Comparison of ENCODE assay signal across 1 cellular context in the genomic region with DNA sequence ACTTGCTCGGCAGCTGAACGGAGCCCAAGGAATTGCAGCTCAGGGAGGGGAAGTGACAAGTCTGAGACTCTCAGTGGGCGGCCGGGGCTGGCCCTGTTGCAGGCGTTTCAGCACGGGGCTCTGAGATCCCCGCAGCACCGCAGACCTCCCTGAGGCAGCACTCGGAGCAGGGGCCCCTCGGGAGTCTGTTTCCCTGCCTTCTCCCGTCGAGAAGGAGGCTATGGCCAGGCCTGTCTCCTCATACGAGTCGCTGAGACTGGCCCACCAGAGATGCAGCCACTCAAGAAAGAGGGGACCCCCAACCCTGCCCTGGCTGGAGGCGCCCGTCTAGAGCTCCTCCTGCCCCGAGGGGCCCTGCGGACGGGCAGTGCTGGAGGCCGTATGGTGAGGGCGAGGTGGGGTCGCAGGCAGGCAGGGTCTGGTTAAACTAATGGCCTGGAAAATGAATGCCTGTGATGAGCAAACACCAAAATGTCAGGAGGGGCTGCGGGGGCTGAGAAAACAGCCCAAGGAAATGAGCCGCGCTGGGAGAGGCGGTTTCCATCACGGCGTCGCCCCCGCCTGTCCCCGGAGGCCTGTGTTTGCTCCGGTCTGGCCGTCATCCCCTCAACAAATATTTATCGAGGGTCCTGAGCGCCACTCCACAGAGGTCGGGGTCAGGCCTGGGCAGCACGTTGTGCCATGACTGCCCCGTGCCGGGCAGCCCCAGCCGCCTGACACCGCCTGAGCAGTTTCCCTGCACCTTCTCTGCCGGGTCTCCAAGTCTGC.
TF ChIP-seq lines count a peak whose summit lies in the region.

No MANE protein-coding gene starts in this region.

TF ChIP-seq in HepG2, 621 proteins besides CTCF, POLR2A, EP300 and RAD21 (continued from another document and continues in another):
- TF ChIP-seq, protein P1, sequence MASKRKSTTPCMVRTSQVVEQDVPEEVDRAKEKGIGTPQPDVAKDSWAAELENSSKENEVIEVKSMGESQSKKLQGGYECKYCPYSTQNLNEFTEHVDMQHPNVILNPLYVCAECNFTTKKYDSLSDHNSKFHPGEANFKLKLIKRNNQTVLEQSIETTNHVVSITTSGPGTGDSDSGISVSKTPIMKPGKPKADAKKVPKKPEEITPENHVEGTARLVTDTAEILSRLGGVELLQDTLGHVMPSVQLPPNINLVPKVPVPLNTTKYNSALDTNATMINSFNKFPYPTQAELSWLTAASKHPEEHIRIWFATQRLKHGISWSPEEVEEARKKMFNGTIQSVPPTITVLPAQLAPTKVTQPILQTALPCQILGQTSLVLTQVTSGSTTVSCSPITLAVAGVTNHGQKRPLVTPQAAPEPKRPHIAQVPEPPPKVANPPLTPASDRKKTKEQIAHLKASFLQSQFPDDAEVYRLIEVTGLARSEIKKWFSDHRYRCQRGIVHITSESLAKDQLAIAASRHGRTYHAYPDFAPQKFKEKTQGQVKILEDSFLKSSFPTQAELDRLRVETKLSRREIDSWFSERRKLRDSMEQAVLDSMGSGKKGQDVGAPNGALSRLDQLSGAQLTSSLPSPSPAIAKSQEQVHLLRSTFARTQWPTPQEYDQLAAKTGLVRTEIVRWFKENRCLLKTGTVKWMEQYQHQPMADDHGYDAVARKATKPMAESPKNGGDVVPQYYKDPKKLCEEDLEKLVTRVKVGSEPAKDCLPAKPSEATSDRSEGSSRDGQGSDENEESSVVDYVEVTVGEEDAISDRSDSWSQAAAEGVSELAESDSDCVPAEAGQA (IDR thresholded peaks at IDR 0.05; ENCODE audit: low read depth), result no peak
- TF ChIP-seq, protein P1 (CRISPR knock-in tag; IDR thresholded peaks at IDR 0.05; ENCODE audit: borderline replicate concordance), result peak; percentile 62; the same call in 1 of the 2 replicates
- TF ChIP-seq SMAD3 (CRISPR knock-in tag; IDR thresholded peaks at IDR 0.05), result peak; percentile 80
- TF ChIP-seq, protein P2, sequence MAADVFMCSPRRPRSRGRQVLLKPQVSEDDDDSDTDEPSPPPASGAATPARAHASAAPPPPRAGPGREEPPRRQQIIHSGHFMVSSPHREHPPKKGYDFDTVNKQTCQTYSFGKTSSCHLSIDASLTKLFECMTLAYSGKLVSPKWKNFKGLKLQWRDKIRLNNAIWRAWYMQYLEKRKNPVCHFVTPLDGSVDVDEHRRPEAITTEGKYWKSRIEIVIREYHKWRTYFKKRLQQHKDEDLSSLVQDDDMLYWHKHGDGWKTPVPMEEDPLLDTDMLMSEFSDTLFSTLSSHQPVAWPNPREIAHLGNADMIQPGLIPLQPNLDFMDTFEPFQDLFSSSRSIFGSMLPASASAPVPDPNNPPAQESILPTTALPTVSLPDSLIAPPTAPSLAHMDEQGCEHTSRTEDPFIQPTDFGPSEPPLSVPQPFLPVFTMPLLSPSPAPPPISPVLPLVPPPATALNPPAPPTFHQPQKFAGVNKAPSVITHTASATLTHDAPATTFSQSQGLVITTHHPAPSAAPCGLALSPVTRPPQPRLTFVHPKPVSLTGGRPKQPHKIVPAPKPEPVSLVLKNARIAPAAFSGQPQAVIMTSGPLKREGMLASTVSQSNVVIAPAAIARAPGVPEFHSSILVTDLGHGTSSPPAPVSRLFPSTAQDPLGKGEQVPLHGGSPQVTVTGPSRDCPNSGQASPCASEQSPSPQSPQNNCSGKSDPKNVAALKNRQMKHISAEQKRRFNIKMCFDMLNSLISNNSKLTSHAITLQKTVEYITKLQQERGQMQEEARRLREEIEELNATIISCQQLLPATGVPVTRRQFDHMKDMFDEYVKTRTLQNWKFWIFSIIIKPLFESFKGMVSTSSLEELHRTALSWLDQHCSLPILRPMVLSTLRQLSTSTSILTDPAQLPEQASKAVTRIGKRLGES (CRISPR knock-in tag; IDR thresholded peaks at IDR 0.05; ENCODE audit: borderline replicate concordance), result 0 out of 2 replicates have a peak, but pooled peaks have one; percentile 42
- peak; percentile 71; the same call in 1 of the 2 replicates for TF ChIP-seq MEIS2 (CRISPR knock-in tag; IDR thresholded peaks at IDR 0.05)
- TF ChIP-seq CBFB (CRISPR knock-in tag; IDR thresholded peaks at IDR 0.05), result 0 out of 2 replicates have a peak, but pooled peaks have one; percentile 39
- TF ChIP-seq, protein P3, sequence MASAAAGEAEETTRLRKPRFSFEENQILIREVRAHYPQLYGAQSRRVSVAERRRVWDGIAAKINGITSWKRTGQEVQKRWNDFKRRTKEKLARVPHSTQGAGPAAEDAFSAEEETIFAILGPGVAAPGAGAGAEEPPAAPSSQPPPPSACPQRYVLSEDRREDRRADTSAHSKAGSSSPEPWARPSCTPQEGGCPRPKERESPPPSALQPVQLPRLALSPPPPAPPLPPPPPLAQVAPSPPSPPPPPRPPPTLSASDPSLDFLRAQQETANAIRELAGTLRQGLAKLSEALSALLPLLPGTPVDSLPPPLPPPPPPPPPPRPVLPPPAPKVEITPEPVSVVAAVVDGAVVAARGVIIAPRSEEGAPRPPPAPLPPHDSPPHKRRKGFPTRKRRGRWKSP (CRISPR knock-in tag; IDR thresholded peaks at IDR 0.05), result 0 out of 2 replicates have a peak, but pooled peaks have one; percentile 49
- TF ChIP-seq ZNF567 (CRISPR knock-in tag; IDR thresholded peaks at IDR 0.05; ENCODE audit: borderline replicate concordance), result peak; percentile 72
- TF ChIP-seq, protein P4, sequence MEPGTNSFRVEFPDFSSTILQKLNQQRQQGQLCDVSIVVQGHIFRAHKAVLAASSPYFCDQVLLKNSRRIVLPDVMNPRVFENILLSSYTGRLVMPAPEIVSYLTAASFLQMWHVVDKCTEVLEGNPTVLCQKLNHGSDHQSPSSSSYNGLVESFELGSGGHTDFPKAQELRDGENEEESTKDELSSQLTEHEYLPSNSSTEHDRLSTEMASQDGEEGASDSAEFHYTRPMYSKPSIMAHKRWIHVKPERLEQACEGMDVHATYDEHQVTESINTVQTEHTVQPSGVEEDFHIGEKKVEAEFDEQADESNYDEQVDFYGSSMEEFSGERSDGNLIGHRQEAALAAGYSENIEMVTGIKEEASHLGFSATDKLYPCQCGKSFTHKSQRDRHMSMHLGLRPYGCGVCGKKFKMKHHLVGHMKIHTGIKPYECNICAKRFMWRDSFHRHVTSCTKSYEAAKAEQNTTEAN (CRISPR knock-in tag; conservative IDR thresholded peaks at IDR 0.05), result 0 out of 2 replicates have a peak, but pooled peaks have one; percentile 27
- TF ChIP-seq, protein P5, sequence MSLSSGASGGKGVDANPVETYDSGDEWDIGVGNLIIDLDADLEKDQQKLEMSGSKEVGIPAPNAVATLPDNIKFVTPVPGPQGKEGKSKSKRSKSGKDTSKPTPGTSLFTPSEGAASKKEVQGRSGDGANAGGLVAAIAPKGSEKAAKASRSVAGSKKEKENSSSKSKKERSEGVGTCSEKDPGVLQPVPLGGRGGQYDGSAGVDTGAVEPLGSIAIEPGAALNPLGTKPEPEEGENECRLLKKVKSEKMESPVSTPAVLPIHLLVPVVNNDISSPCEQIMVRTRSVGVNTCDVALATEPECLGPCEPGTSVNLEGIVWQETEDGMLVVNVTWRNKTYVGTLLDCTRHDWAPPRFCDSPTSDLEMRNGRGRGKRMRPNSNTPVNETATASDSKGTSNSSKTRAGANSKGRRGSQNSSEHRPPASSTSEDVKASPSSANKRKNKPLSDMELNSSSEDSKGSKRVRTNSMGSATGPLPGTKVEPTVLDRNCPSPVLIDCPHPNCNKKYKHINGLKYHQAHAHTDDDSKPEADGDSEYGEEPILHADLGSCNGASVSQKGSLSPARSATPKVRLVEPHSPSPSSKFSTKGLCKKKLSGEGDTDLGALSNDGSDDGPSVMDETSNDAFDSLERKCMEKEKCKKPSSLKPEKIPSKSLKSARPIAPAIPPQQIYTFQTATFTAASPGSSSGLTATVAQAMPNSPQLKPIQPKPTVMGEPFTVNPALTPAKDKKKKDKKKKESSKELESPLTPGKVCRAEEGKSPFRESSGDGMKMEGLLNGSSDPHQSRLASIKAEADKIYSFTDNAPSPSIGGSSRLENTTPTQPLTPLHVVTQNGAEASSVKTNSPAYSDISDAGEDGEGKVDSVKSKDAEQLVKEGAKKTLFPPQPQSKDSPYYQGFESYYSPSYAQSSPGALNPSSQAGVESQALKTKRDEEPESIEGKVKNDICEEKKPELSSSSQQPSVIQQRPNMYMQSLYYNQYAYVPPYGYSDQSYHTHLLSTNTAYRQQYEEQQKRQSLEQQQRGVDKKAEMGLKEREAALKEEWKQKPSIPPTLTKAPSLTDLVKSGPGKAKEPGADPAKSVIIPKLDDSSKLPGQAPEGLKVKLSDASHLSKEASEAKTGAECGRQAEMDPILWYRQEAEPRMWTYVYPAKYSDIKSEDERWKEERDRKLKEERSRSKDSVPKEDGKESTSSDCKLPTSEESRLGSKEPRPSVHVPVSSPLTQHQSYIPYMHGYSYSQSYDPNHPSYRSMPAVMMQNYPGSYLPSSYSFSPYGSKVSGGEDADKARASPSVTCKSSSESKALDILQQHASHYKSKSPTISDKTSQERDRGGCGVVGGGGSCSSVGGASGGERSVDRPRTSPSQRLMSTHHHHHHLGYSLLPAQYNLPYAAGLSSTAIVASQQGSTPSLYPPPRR (CRISPR knock-in tag; IDR thresholded peaks at IDR 0.05; ENCODE audit: borderline replicate concordance), result peak; percentile 93
- TF ChIP-seq, protein P6, sequence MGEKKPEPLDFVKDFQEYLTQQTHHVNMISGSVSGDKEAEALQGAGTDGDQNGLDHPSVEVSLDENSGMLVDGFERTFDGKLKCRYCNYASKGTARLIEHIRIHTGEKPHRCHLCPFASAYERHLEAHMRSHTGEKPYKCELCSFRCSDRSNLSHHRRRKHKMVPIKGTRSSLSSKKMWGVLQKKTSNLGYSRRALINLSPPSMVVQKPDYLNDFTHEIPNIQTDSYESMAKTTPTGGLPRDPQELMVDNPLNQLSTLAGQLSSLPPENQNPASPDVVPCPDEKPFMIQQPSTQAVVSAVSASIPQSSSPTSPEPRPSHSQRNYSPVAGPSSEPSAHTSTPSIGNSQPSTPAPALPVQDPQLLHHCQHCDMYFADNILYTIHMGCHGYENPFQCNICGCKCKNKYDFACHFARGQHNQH (CRISPR knock-in tag; IDR thresholded peaks at IDR 0.05), result peak; percentile 74
- TF ChIP-seq SRY (CRISPR knock-in tag; IDR thresholded peaks at IDR 0.05), result no peak
- TF ChIP-seq, protein P7, sequence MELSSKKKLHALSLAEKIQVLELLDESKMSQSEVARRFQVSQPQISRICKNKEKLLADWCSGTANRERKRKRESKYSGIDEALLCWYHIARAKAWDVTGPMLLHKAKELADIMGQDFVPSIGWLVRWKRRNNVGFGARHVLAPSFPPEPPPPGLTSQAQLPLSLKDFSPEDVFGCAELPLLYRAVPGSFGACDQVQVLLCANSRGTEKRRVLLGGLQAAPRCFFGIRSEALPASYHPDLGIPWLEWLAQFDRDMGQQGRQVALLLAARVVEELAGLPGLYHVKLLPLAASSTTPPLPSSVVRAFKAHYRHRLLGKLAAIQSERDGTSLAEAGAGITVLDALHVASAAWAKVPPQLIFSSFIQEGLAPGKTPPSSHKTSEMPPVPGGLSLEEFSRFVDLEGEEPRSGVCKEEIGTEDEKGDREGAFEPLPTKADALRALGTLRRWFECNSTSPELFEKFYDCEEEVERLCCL (CRISPR knock-in tag; IDR thresholded peaks at IDR 0.05; ENCODE audit: borderline replicate concordance), result 0 out of 2 replicates have a peak, but pooled peaks have one; percentile 17
- TF ChIP-seq, protein P8, sequence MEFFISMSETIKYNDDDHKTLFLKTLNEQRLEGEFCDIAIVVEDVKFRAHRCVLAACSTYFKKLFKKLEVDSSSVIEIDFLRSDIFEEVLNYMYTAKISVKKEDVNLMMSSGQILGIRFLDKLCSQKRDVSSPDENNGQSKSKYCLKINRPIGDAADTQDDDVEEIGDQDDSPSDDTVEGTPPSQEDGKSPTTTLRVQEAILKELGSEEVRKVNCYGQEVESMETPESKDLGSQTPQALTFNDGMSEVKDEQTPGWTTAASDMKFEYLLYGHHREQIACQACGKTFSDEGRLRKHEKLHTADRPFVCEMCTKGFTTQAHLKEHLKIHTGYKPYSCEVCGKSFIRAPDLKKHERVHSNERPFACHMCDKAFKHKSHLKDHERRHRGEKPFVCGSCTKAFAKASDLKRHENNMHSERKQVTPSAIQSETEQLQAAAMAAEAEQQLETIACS (CRISPR knock-in tag; IDR thresholded peaks at IDR 0.05), result no peak
- TF ChIP-seq, protein P9, sequence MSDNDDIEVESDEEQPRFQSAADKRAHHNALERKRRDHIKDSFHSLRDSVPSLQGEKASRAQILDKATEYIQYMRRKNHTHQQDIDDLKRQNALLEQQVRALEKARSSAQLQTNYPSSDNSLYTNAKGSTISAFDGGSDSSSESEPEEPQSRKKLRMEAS (IDR thresholded peaks at IDR 0.05), result peak; percentile 83
- TF ChIP-seq, protein P10, sequence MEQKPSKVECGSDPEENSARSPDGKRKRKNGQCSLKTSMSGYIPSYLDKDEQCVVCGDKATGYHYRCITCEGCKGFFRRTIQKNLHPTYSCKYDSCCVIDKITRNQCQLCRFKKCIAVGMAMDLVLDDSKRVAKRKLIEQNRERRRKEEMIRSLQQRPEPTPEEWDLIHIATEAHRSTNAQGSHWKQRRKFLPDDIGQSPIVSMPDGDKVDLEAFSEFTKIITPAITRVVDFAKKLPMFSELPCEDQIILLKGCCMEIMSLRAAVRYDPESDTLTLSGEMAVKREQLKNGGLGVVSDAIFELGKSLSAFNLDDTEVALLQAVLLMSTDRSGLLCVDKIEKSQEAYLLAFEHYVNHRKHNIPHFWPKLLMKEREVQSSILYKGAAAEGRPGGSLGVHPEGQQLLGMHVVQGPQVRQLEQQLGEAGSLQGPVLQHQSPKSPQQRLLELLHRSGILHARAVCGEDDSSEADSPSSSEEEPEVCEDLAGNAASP (CRISPR knock-in tag; IDR thresholded peaks at IDR 0.05; ENCODE audit: borderline replicate concordance), result peak; percentile 73
- TF ChIP-seq, protein P11, sequence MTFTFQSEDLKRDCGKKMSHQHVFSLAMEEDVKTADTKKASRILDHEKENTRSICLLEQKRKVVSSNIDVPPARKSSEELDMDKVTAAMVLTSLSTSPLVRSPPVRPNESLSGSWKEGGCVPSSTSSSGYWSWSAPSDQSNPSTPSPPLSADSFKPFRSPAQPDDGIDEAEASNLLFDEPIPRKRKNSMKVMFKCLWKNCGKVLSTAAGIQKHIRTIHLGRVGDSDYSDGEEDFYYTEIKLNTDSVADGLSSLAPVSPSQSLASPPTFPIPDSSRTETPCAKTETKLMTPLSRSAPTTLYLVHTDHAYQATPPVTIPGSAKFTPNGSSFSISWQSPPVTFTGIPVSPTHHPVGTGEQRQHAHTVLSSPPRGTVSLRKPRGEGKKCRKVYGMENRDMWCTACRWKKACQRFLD (CRISPR knock-in tag; IDR thresholded peaks at IDR 0.05; ENCODE audit: borderline replicate concordance), result no peak
- TF ChIP-seq, protein P12, sequence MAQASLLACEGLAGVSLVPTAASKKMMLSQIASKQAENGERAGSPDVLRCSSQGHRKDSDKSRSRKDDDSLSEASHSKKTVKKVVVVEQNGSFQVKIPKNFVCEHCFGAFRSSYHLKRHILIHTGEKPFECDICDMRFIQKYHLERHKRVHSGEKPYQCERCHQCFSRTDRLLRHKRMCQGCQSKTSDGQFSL (CRISPR knock-in tag; IDR thresholded peaks at IDR 0.05), result 0 out of 2 replicates have a peak, but pooled peaks have one; percentile 23
